Comparison of ENCODE assay signal across 1 cellular context in genomic region chr2:10814142-10814541, GRCh38.
TF ChIP-seq lines count a peak whose summit lies in the region.

No MANE protein-coding gene starts in this region.

TF ChIP-seq in HEK293, 187 proteins besides CTCF, POLR2A, EP300 and RAD21 (continued from another document):
- no peak for TF ChIP-seq ZNF274 (IDR thresholded peaks at IDR 0.05; ENCODE audit: low read length)
- no peak for TF ChIP-seq ZNF274 (tag by site-specific recombination; IDR thresholded peaks at IDR 0.05; ENCODE audit: borderline replicate concordance)
- no peak for TF ChIP-seq MYNN (tag by site-specific recombination; IDR thresholded peaks at IDR 0.05; ENCODE audit: borderline replicate concordance)
- 0 out of 2 replicates have a peak, but pooled peaks have one; percentile 23 for TF ChIP-seq ZNF335 (tag by site-specific recombination; conservative IDR thresholded peaks at IDR 0.05)
- TF ChIP-seq PRDM4 (tag by site-specific recombination; IDR thresholded peaks at IDR 0.05): no peak
- TF ChIP-seq ZNF701 (tag by site-specific recombination; IDR thresholded peaks at IDR 0.05): no peak
